ENCODE assay signal across 15 cellular contexts in the genomic region with DNA sequence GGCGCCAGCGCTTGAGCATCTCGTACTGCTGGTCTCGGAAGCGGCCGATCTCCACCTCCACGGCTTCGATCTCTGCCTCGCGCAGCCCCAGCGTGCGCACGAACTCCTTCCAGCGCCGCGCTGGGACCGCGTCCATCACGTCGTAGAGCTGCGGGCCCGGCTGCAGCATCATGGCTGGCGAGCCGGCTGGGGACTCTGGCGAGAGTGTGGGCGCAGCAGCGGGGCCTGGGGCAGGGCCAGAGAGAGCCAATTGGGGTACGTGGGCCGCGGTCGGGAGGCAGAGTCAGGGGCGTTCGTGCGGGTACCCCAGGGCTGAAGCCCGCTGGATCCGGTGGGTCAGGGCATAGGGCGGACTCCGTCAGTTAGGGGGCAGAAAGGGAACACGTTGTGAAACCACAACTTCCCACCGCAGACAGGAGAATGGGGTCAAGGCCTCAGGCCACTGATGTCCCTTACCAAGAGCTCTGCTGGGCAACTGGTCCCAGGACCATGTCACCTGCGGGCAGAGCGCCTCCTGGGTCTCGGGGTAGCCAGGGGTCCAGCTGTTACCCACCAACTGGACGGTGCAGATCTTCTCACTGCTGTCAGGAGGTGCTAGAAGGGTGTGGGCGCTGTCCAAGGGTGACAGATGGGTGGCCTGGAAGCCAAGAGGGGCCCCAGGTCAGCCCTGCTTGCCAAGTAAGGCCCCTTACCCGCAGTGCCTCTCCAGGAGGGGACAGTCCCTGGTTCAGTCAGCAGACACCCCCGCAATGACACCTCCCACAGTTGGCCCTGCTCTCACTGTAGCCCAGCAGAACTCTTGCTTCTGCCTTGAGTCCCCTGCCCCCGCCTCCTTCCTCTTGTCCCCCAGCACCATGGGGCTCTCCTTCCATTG. TPM values are rescaled to one million over a fixed set of nuclear protein-coding genes. Genes with fewer than 3 reads are reported as not detected.
A peak's percentile ranks its signal among the peaks of the same experiment; 100 is the strongest.
DNase-seq lines count a peak whose midpoint lies in the region; ATAC-seq and TF ChIP-seq lines count a peak whose summit lies in the region.
"Had no signal": no experiment of that assay in that cellular context is flagged by ENCODE, and none has a peak within 500 bp of the region (broad histone marks: within the 10 kb centered on the region; RNA-seq: fewer than 3 reads in every experiment).

No MANE protein-coding gene starts in this region.

- peak overlapping the region; percentile 15 for H3K4me3 Mint-ChIP-seq in activated CD4-positive, alpha-beta memory T cell treated with anti-CD3 and anti-CD28 coated beads for 36 hours
- H3K4me3 Mint-ChIP-seq: dendritic cell treated with granulocyte-macrophage colony-stimulating factor and Interleukin-4, amounts not matched to agents 40 ng/mL and 50 ng/mL, for 4 days; nephron progenitor cell had no signal

- peak overlapping the region in 1 of 5 donors; percentile 71 for H3K9ac ChIP-seq in subcutaneous abdominal adipose tissue (ENCODE audit: low read length in 5 of 5)

- TF ChIP-seq POLR2A in Peyer's patch (IDR thresholded peaks at IDR 0.05): no peak

- no peak for TF ChIP-seq CTCF in Peyer's patch (IDR thresholded peaks at IDR 0.05)

- peak overlapping the region; percentile 96 for H3K27ac ChIP-seq in effector memory CD4-positive, alpha-beta T cell (ENCODE audit: insufficient read depth, low read length, poor library complexity, severe bottlenecking)
- H3K27ac ChIP-seq in subcutaneous abdominal adipose tissue (ENCODE audit: low read depth, low read length) (no peak overlapping the region), Peyer's patch (no peak overlapping the region)
- H3K27ac ChIP-seq: body of pancreas, testis had no signal

- POLR2A ChIA-PET in activated CD4-positive, alpha-beta memory T cell treated with anti-CD3 and anti-CD28 coated beads for 36 hours (lab: Charles Lee): no interaction called here

- H3K9me3 Mint-ChIP-seq in activated CD4-positive, alpha-beta memory T cell treated with anti-CD3 and anti-CD28 coated beads for 36 hours: no peaks in the 10 kb centered on the region
- H3K9me3 Mint-ChIP-seq: dendritic cell treated with granulocyte-macrophage colony-stimulating factor and Interleukin-4, amounts not matched to agents 40 ng/mL and 50 ng/mL, for 4 days; nephron progenitor cell had no signal

- peak; percentile 34 for DNase-seq in stimulated activated CD4-positive, alpha-beta T cell treated with anti-CD3 and anti-CD28 coated beads, Interleukin-4, amount 100 ng/mL, for 1 hour
- no peak for DNase-seq in stimulated activated CD4-positive, alpha-beta T cell treated with anti-CD3 and anti-CD28 coated beads, Interleukin-12 subunit alpha, Interleukin-12 subunit beta, amount 100 ng/mL, for 4 hours
- peak; percentile 60 for DNase-seq in activated CD4-positive, alpha-beta memory T cell treated with anti-CD3 and anti-CD28 coated beads for 36 hours
- no peak for DNase-seq in effector memory CD4-positive, alpha-beta T cell
- DNase-seq in Peyer's patch: no peak
- DNase-seq: body of pancreas, GF-D8, GOT3, nephron progenitor cell, testis had no signal

- H3K4me1 Mint-ChIP-seq in activated CD4-positive, alpha-beta memory T cell treated with anti-CD3 and anti-CD28 coated beads for 36 hours (ENCODE audit: low read depth): peaks cover 55% of the 10 kb centered on the region

- no peaks in the 10 kb centered on the region for H3K9me3 ChIP-seq in effector memory CD4-positive, alpha-beta T cell (ENCODE audit: control insufficient read depth, low read length)
- H3K9me3 ChIP-seq in subcutaneous abdominal adipose tissue (ENCODE audit: control insufficient read depth in 5 of 5, low read length in 5 of 5) (no peaks in the 10 kb centered on the region), Peyer's patch (no peaks in the 10 kb centered on the region)
- H3K9me3 ChIP-seq: body of pancreas, testis had no signal

- H3K27me3 Mint-ChIP-seq in activated CD4-positive, alpha-beta memory T cell treated with anti-CD3 and anti-CD28 coated beads for 36 hours: no peaks in the 10 kb centered on the region

- peaks cover 35% of the 10 kb centered on the region for H3K36me3 Mint-ChIP-seq in activated CD4-positive, alpha-beta memory T cell treated with anti-CD3 and anti-CD28 coated beads for 36 hours

- H3K27ac Mint-ChIP-seq in activated CD4-positive, alpha-beta memory T cell treated with anti-CD3 and anti-CD28 coated beads for 36 hours: peak overlapping the region; percentile 81
- H3K27ac Mint-ChIP-seq: dendritic cell treated with granulocyte-macrophage colony-stimulating factor and Interleukin-4, amounts not matched to agents 40 ng/mL and 50 ng/mL, for 4 days; nephron progenitor cell had no signal

- no peak for ATAC-seq in HG02870 (IDR thresholded peaks at IDR 0.05; ENCODE audit: unreplicated experiment)
- ATAC-seq in GM21528 (IDR thresholded peaks at IDR 0.05; ENCODE audit: low FRiP score, unreplicated experiment): no peak
- ATAC-seq: body of pancreas had no signal

- H3K4me3 ChIP-seq in effector memory CD4-positive, alpha-beta T cell (ENCODE audit: insufficient read depth, low read depth, low read length, poor library complexity, severe bottlenecking): no peak overlapping the region
- peak overlapping the region in 3 of 5 donors; percentile 40 to 67 (median 62) for H3K4me3 ChIP-seq in subcutaneous abdominal adipose tissue (ENCODE audit: low read depth in 1 of 5, low read length in 5 of 5)
- peak overlapping the region in 1 of 4 donors; percentile 37 for H3K4me3 ChIP-seq in Peyer's patch
- H3K4me3 ChIP-seq: body of pancreas, testis had no signal

- H3K4me1 ChIP-seq in effector memory CD4-positive, alpha-beta T cell (ENCODE audit: control insufficient read depth, insufficient read depth, low read length, poor library complexity, severe bottlenecking): peaks cover 66% of the 10 kb centered on the region
- H3K4me1 ChIP-seq in subcutaneous abdominal adipose tissue (ENCODE audit: control insufficient read depth in 5 of 5, insufficient read depth in 5 of 5, low read length in 5 of 5) (peaks cover 0 to 32% (median 27%) of the 10 kb centered on the region in 5 donors), Peyer's patch (peaks cover 0 to 26% (median 7%) of the 10 kb centered on the region in 4 donors)
- H3K4me1 ChIP-seq: body of pancreas, testis had no signal

- no peaks in the 10 kb centered on the region for H3K27me3 ChIP-seq in effector memory CD4-positive, alpha-beta T cell (replicated peaks; ENCODE audit: control insufficient read depth, insufficient read depth, low read length, poor library complexity, severe bottlenecking)
- H3K27me3 ChIP-seq in subcutaneous abdominal adipose tissue (ENCODE audit: control insufficient read depth in 5 of 5, insufficient read depth in 4 of 5, low read length in 5 of 5) (peaks cover 0 to 1% (median 0%) of the 10 kb centered on the region in 5 donors), Peyer's patch (no peaks in the 10 kb centered on the region)
- H3K27me3 ChIP-seq: body of pancreas, testis had no signal

- CTCF ChIA-PET in activated CD4-positive, alpha-beta memory T cell treated with anti-CD3 and anti-CD28 coated beads for 36 hours (lab: Charles Lee): interaction anchor here (0.9 to 2.9 kb wide), 5 partner anchors 11 to 39 kb away, joined by 3 to 12 read pairs (median 4); no protein-coding TSS in a partner anchor

- intact Hi-C loops in activated CD4-positive, alpha-beta memory T cell treated with anti-CD3 and anti-CD28 coated beads for 36 hours (cut with micrococcal nuclease): loop anchor here (2.0 to 5.0 kb wide), 2 partner anchors 141 to 264 kb away; partner anchors contain the start of genes KLHL21 and RPL22

- peaks cover 27% of the 10 kb centered on the region for H3K36me3 ChIP-seq in effector memory CD4-positive, alpha-beta T cell (ENCODE audit: control insufficient read depth, insufficient read depth, low read length)
- H3K36me3 ChIP-seq in subcutaneous abdominal adipose tissue (ENCODE audit: control insufficient read depth in 5 of 5, insufficient read depth in 5 of 5, low read length in 5 of 5) (peaks cover 0 to 40% (median 23%) of the 10 kb centered on the region in 5 donors), Peyer's patch (peaks cover 0 to 21% (median 0%) of the 10 kb centered on the region in 3 donors)

RNA-seq across cellular contexts. Expression of gene TNFRSF25, which starts 4.2 kb away (rescaled TPM):
- 10 to 100 TPM; 90.0 to 97.4 TPM for total RNA-seq in activated CD4-positive, alpha-beta memory T cell treated with anti-CD3 and anti-CD28 coated beads for 36 hours
- 10 to 100 TPM; 31.0 to 88.4 (median 61.5) TPM for total RNA-seq in Peyer's patch

RNA-seq across cellular contexts. Expression of gene PLEKHG5, which starts 29.7 kb away (rescaled TPM):
- total RNA-seq in activated CD4-positive, alpha-beta memory T cell treated with anti-CD3 and anti-CD28 coated beads for 36 hours: 1 to 10 TPM; 2.1 to 2.2 TPM
- 10 to 100 TPM; 17.7 to 56.9 (median 45.4) TPM for total RNA-seq in Peyer's patch

RNA-seq across cellular contexts. Expression of gene ESPN, which starts 37.2 kb away (rescaled TPM):
- 1 to 10 TPM in 1 of 2 experiments, under 1 TPM in 1; 0.83 to 1.5 TPM for total RNA-seq in activated CD4-positive, alpha-beta memory T cell treated with anti-CD3 and anti-CD28 coated beads for 36 hours
- 100 to 1,000 TPM in 3 of 4 donors, 10 to 100 TPM in 1; 17.3 to 390 (median 306) TPM for total RNA-seq in Peyer's patch
- total RNA-seq: HT1080 had no signal

RNA-seq across cellular contexts. Expression of gene HES2, which starts 42.1 kb away (rescaled TPM):
- under 1 TPM in 1 of 2 experiments, not detected in 1; 0.07 TPM for total RNA-seq in activated CD4-positive, alpha-beta memory T cell treated with anti-CD3 and anti-CD28 coated beads for 36 hours
- total RNA-seq in Peyer's patch: 10 to 100 TPM in 1 of 4 donors, 1 to 10 TPM in 3; 2.5 to 15.9 (median 5.2) TPM

Comparison
In these comparisons a context has a peak if more than half of its experiments do, and no peak if none do; other contexts are left out.
1. DNase-seq: peak in stimulated activated CD4-positive, alpha-beta T cell treated with anti-CD3 and anti-CD28 coated beads, Interleukin-4, amount 100 ng/mL, for 1 hour (single experiment) and activated CD4-positive, alpha-beta memory T cell treated with anti-CD3 and anti-CD28 coated beads for 36 hours (single experiment); none in stimulated activated CD4-positive, alpha-beta T cell treated with anti-CD3 and anti-CD28 coated beads, Interleukin-12 subunit alpha, Interleukin-12 subunit beta, amount 100 ng/mL, for 4 hours (single experiment), effector memory CD4-positive, alpha-beta T cell (0 of 3) and Peyer's patch (0 of 3).
2. RNA of gene PLEKHG5, which starts 29.7 kb away (total RNA-seq): 17.7 to 56.9 TPM in Peyer's patch; 2.1 to 2.2 TPM in activated CD4-positive, alpha-beta memory T cell treated with anti-CD3 and anti-CD28 coated beads for 36 hours; every median in the first group is over 4 times any median in the second.
3. RNA of gene ESPN, which starts 37.2 kb away (total RNA-seq): 17.3 to 390 TPM in Peyer's patch; 0.83 to 1.5 TPM in activated CD4-positive, alpha-beta memory T cell treated with anti-CD3 and anti-CD28 coated beads for 36 hours; every median in the first group is over 4 times any median in the second.